13 cellular contexts compared by ENCODE assay signal in the genomic region with DNA sequence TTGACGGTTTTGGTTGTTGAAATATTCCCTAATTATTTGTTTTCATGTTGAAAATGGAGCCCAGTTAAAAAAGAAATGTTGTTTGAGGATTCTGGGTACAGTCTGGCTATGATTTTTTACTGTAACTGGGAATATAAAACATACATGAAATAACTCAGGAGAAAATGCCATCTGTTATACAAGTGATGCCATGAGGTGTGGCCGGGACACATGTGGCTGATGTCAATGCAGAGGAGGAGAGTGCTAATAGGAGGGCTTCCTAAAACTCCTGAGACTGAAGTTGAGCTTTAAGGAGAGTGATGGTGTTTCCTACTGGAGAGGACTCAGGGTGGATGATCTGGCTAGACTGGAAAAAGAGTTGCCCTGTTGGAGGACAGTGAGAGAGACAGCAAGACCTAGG. TPM values are rescaled to one million over a fixed set of nuclear protein-coding genes. Genes with fewer than 3 reads are reported as not detected.
A peak's percentile ranks its signal among the peaks of the same experiment; 100 is the strongest.
DNase-seq lines count a peak whose midpoint lies in the region; ATAC-seq and TF ChIP-seq lines count a peak whose summit lies in the region.
"Had no signal": no experiment of that assay in that cellular context is flagged by ENCODE, and none has a peak within 500 bp of the region (broad histone marks: within the 10 kb centered on the region; RNA-seq: fewer than 3 reads in every experiment).

No MANE protein-coding gene starts in this region.

- no peak overlapping the region for H3K4me3 ChIP-seq in PC-9
- H3K4me3 ChIP-seq in ectodermal cell (ENCODE audit: insufficient read depth, low read depth, low read length) = no peak overlapping the region

- no peak overlapping the region for H3K4me3 Mint-ChIP-seq in activated naive CD4-positive, alpha-beta T cell treated with anti-CD3 and anti-CD28 coated beads, Interleukin-2, amount 10 ng/mL, durations not matched to agents 7 days and 5 days
- no peak overlapping the region for H3K4me3 Mint-ChIP-seq in stimulated activated effector memory CD8-positive, alpha-beta T cell treated with anti-CD3 and anti-CD28 coated beads, Interleukin-12 subunit alpha, Interleukin-12 subunit beta, amount 100 ng/mL, for 72 hours
- no peak overlapping the region for H3K4me3 Mint-ChIP-seq in progenitor cell of endocrine pancreas (ENCODE audit: low read depth)

- 93 to 98% methylated on average over 2 of the region's 2 CpGs for WGBS in ectodermal cell, 2 experiments

- H3K36me3 Mint-ChIP-seq in activated naive CD4-positive, alpha-beta T cell treated with anti-CD3 and anti-CD28 coated beads, Interleukin-2, amount 10 ng/mL, durations not matched to agents 7 days and 5 days = peaks cover 36% of the 10 kb centered on the region
- peaks cover 81% of the 10 kb centered on the region for H3K36me3 Mint-ChIP-seq in stimulated activated effector memory CD8-positive, alpha-beta T cell treated with anti-CD3 and anti-CD28 coated beads, Interleukin-12 subunit alpha, Interleukin-12 subunit beta, amount 100 ng/mL, for 72 hours
- peaks cover 8% of the 10 kb centered on the region for H3K36me3 Mint-ChIP-seq in progenitor cell of endocrine pancreas (ENCODE audit: insufficient read depth)

- no peaks in the 10 kb centered on the region for H3K9me3 Mint-ChIP-seq in activated naive CD4-positive, alpha-beta T cell treated with anti-CD3 and anti-CD28 coated beads, Interleukin-2, amount 10 ng/mL, durations not matched to agents 7 days and 5 days
- H3K9me3 Mint-ChIP-seq in stimulated activated effector memory CD8-positive, alpha-beta T cell treated with anti-CD3 and anti-CD28 coated beads, Interleukin-12 subunit alpha, Interleukin-12 subunit beta, amount 100 ng/mL, for 72 hours = no peaks in the 10 kb centered on the region
- no peaks in the 10 kb centered on the region for H3K9me3 Mint-ChIP-seq in progenitor cell of endocrine pancreas (ENCODE audit: low read depth)

- ATAC-seq in stimulated activated effector memory CD8-positive, alpha-beta T cell treated with anti-CD3 and anti-CD28 coated beads, Interleukin-12 subunit alpha, Interleukin-12 subunit beta, amount 100 ng/mL, for 72 hours = no peak
- ATAC-seq in HG03469 (IDR thresholded peaks at IDR 0.05; ENCODE audit: unreplicated experiment) = no peak

- no peak for DNase-seq in activated naive CD4-positive, alpha-beta T cell treated with anti-CD3 and anti-CD28 coated beads, Interleukin-2, amount 10 ng/mL, durations not matched to agents 7 days and 5 days
- DNase-seq in activated naive CD4-positive, alpha-beta T cell treated with anti-CD3 and anti-CD28 coated beads, Interleukin-2, amount 50 U/mL, for 16 hours = no peak
- no peak for DNase-seq in PC-9
- no peak for DNase-seq in stimulated activated effector memory CD8-positive, alpha-beta T cell treated with anti-CD3 and anti-CD28 coated beads, Interleukin-12 subunit alpha, Interleukin-12 subunit beta, amount 100 ng/mL, for 72 hours (ENCODE audit: low spot score in 2 of 2)
- no peak for DNase-seq in progenitor cell of endocrine pancreas (ENCODE audit: low spot score, unreplicated experiment)
- DNase-seq in NCI-H2227 (lab: John Stamatoyannopoulos, UW; ENCODE audit: unreplicated experiment) = no peak
- DNase-seq: GF-D8, GOT3, NCI-H1436, NCI-H2081, RPMI8226 had no signal

- H2AFZ ChIP-seq in PC-9 = no peak overlapping the region

- H3K27ac Mint-ChIP-seq in activated naive CD4-positive, alpha-beta T cell treated with anti-CD3 and anti-CD28 coated beads, Interleukin-2, amount 10 ng/mL, durations not matched to agents 7 days and 5 days = peak overlapping the region; percentile 7
- peak overlapping the region; percentile 70 for H3K27ac Mint-ChIP-seq in stimulated activated effector memory CD8-positive, alpha-beta T cell treated with anti-CD3 and anti-CD28 coated beads, Interleukin-12 subunit alpha, Interleukin-12 subunit beta, amount 100 ng/mL, for 72 hours
- H3K27ac Mint-ChIP-seq in progenitor cell of endocrine pancreas = no peak overlapping the region

- no peaks in the 10 kb centered on the region for H3F3A ChIP-seq in PC-9 (ENCODE audit: insufficient read depth, low read depth)

- no peaks in the 10 kb centered on the region for H4K20me1 ChIP-seq in PC-9 (ENCODE audit: insufficient read depth)

- H3K4me1 ChIP-seq in PC-9 (replicated peaks; ENCODE audit: insufficient read depth) (no peaks in the 10 kb centered on the region), ectodermal cell (ENCODE audit: control insufficient read depth, insufficient read depth, low read length) (no peaks in the 10 kb centered on the region)

- H3K9me3 ChIP-seq in PC-9 (ENCODE audit: insufficient read depth, low read depth) (no peaks in the 10 kb centered on the region), ectodermal cell (ENCODE audit: control insufficient read depth, low read length) (no peaks in the 10 kb centered on the region)

- TF ChIP-seq CTCF in PC-9 (conservative IDR thresholded peaks at IDR 0.05) = no peak
- TF ChIP-seq CTCF in progenitor cell of endocrine pancreas (IDR thresholded peaks at IDR 0.05; ENCODE audit: unreplicated experiment) = no peak

- CTCF ChIA-PET in activated naive CD4-positive, alpha-beta T cell treated with anti-CD3 and anti-CD28 coated beads, Interleukin-2, amount 10 ng/mL, durations not matched to agents 7 days and 5 days (lab: Charles Lee) = no interaction called here
- CTCF ChIA-PET in PC-9 (lab: Charles Lee) = no interaction called here

- no peaks in the 10 kb centered on the region for H3K27me3 ChIP-seq in PC-9 (ENCODE audit: insufficient read depth, low read depth)
- no peaks in the 10 kb centered on the region for H3K27me3 ChIP-seq in ectodermal cell (ENCODE audit: control insufficient read depth, insufficient read depth, low read length, poor library complexity, severe bottlenecking)

- H3K9me2 ChIP-seq in PC-9 (ENCODE audit: insufficient read depth) = no peaks in the 10 kb centered on the region

- H3K27ac ChIP-seq in PC-9 (no peak overlapping the region), ectodermal cell (ENCODE audit: insufficient read depth, low read depth, low read length, poor library complexity, severe bottlenecking) (peak overlapping the region; percentile 61)

- intact Hi-C loops in PC-9 (cut with micrococcal nuclease; ENCODE audit: unreplicated experiment) = no loop called here

- no peak overlapping the region for H3K4me2 ChIP-seq in PC-9

- POLR2A ChIA-PET in PC-9 (lab: Charles Lee; ENCODE audit: unreplicated experiment) = interaction anchor here (0.6 kb wide), 1 partner anchor 280 kb away, joined by 3 read pairs; no protein-coding TSS in a partner anchor

- H3K4me1 Mint-ChIP-seq in activated naive CD4-positive, alpha-beta T cell treated with anti-CD3 and anti-CD28 coated beads, Interleukin-2, amount 10 ng/mL, durations not matched to agents 7 days and 5 days = no peaks in the 10 kb centered on the region
- no peaks in the 10 kb centered on the region for H3K4me1 Mint-ChIP-seq in stimulated activated effector memory CD8-positive, alpha-beta T cell treated with anti-CD3 and anti-CD28 coated beads, Interleukin-12 subunit alpha, Interleukin-12 subunit beta, amount 100 ng/mL, for 72 hours
- H3K4me1 Mint-ChIP-seq in progenitor cell of endocrine pancreas (ENCODE audit: low read depth) = no peaks in the 10 kb centered on the region

- BruUV-seq in PC-9 (replicated peaks; lab: Mats Ljungman, UMichigan) = TSS peak; percentile 11

- H3K27me3 Mint-ChIP-seq in activated naive CD4-positive, alpha-beta T cell treated with anti-CD3 and anti-CD28 coated beads, Interleukin-2, amount 10 ng/mL, durations not matched to agents 7 days and 5 days = no peaks in the 10 kb centered on the region
- no peaks in the 10 kb centered on the region for H3K27me3 Mint-ChIP-seq in progenitor cell of endocrine pancreas

- no peaks in the 10 kb centered on the region for H3K79me2 ChIP-seq in PC-9 (ENCODE audit: low read depth)

- H3K36me3 ChIP-seq in PC-9 (ENCODE audit: low read depth) = no peaks in the 10 kb centered on the region
- peaks cover 11% of the 10 kb centered on the region for H3K36me3 ChIP-seq in ectodermal cell (ENCODE audit: control insufficient read depth, insufficient read depth, low read length)

RNA-seq across cellular contexts. Expression of a gene that starts 12.7 kb away (rescaled TPM):
- total RNA-seq in PC-9 (2021) = 56.6 and 95.0 TPM in 2 replicates
- polyA plus RNA-seq in ectodermal cell (2013, experiment 1 of 4) = 56.1 TPM
- 57.8 TPM for polyA plus RNA-seq in ectodermal cell (2013, experiment 2 of 4)
- 58.9 TPM for polyA plus RNA-seq in ectodermal cell (2013, experiment 3 of 4)
- 59.5 TPM for polyA plus RNA-seq in ectodermal cell (2013, experiment 4 of 4)
- total RNA-seq in progenitor cell of endocrine pancreas = 73.5 and 73.8 TPM in 2 replicates

RNA-seq across cellular contexts. Expression of a gene that starts 26.8 kb away (rescaled TPM):
- total RNA-seq in PC-9 (2021) (6.2 and 7.3 TPM in 2 replicates), progenitor cell of endocrine pancreas (3.6 and 4.0 TPM in 2 replicates)
- polyA plus RNA-seq in ectodermal cell (2013, experiment 1 of 4) = 6.4 TPM
- 5.6 TPM for polyA plus RNA-seq in ectodermal cell (2013, experiment 2 of 4)
- polyA plus RNA-seq in ectodermal cell (2013, experiment 3 of 4) = 6.5 TPM
- polyA plus RNA-seq in ectodermal cell (2013, experiment 4 of 4) = 6.4 TPM
